Comparison of ENCODE assay signal across 22 cellular contexts in genomic region chr14:60925286-60925685, GRCh38. TPM values are rescaled to one million over a fixed set of nuclear protein-coding genes. Genes with fewer than 3 reads are reported as not detected.
DNase-seq lines count a peak whose midpoint lies in the region; ATAC-seq, FAIRE-seq and TF ChIP-seq lines count a peak whose summit lies in the region.
"Had no signal": no experiment of that assay in that cellular context is flagged by ENCODE, and none has a peak within 500 bp of the region (broad histone marks: within the 10 kb centered on the region; RNA-seq: fewer than 3 reads in every experiment).

No MANE protein-coding gene starts in this region.

- no peak for ATAC-seq in HG03025 (IDR thresholded peaks at IDR 0.05; ENCODE audit: low FRiP score, unreplicated experiment)

- POLR2A ChIA-PET in endothelial cell of umbilical vein (lab: Charles Lee) (no interaction called here), A673 (lab: Charles Lee; ENCODE audit: low non-redundant PET) (no interaction called here)

- no peaks in the 10 kb centered on the region for H3K79me2 ChIP-seq in KMS-11 (ENCODE audit: insufficient read depth, low read depth)
- H3K79me2 ChIP-seq in endothelial cell of umbilical vein (ENCODE audit: control insufficient read depth, insufficient read depth, low read length): no peaks in the 10 kb centered on the region

- TF ChIP-seq CTCF in KMS-11 (conservative IDR thresholded peaks at IDR 0.05; ENCODE audit: low read depth, low read length): no peak
- TF ChIP-seq CTCF in endothelial cell of umbilical vein (IDR thresholded peaks at IDR 0.05; ENCODE audit: extremely low read depth in 1 of 2, insufficient read depth in 1 of 2, low read depth in 1 of 2, low read length in 2 of 2): no peak
- TF ChIP-seq CTCF in osteocyte (IDR thresholded peaks at IDR 0.05): no peak
- no peak for TF ChIP-seq CTCF in A673 (conservative IDR thresholded peaks at IDR 0.05; ENCODE audit: low read depth, low read length)

- H3K4me1 ChIP-seq in KMS-11 (ENCODE audit: low read depth, poor library complexity, severe bottlenecking) (peaks cover 11% of the 10 kb centered on the region), endothelial cell of umbilical vein (ENCODE audit: control insufficient read depth, extremely low read depth, insufficient read depth, low read length) (peaks cover 12% of the 10 kb centered on the region), A673 (ENCODE audit: insufficient read depth, low read length, poor library complexity, severe bottlenecking) (peaks cover 9% of the 10 kb centered on the region)

- no TSS peak for BruUV-seq in endothelial cell of umbilical vein (replicated peaks; lab: Mats Ljungman, UMichigan)
- BruUV-seq in A673 (replicated peaks; lab: Mats Ljungman, UMichigan): no TSS peak

- H3K9me1 ChIP-seq in endothelial cell of umbilical vein (replicated peaks; ENCODE audit: control insufficient read depth, extremely low read depth, insufficient read depth, low read length): no peaks in the 10 kb centered on the region

- H3K4me3 ChIP-seq in KMS-11 (IDR thresholded peaks at IDR 0.05; ENCODE audit: insufficient read depth, low read depth, low read length): no peak overlapping the region
- H3K4me3 ChIP-seq in endothelial cell of umbilical vein (replicated peaks in 1 of 3; ENCODE audit: insufficient read depth in 1 of 3, low read depth in 1 of 3, low read length in 3 of 3): no peak overlapping the region
- no peak overlapping the region for H3K4me3 ChIP-seq in A673 (ENCODE audit: low read depth, low read length, poor library complexity, severe bottlenecking)
- H3K4me3 ChIP-seq: GM12878 had no signal

- H3K27ac ChIP-seq in KMS-11: no peak overlapping the region
- no peak overlapping the region for H3K27ac ChIP-seq in endothelial cell of umbilical vein (ENCODE audit: insufficient read depth, low read depth, low read length)
- no peak overlapping the region for H3K27ac ChIP-seq in A673 (ENCODE audit: low read depth, low read length, poor library complexity, severe bottlenecking)
- H3K27ac ChIP-seq: HL-60 had no signal

- H3K9me3 ChIP-seq in endothelial cell of umbilical vein (replicated peaks; ENCODE audit: control insufficient read depth, insufficient read depth, low read length) (no peaks in the 10 kb centered on the region), A673 (ENCODE audit: low read depth, low read length, poor library complexity, severe bottlenecking) (no peaks in the 10 kb centered on the region)
- H3K9me3 ChIP-seq: BE2C had no signal

- peaks cover 6% of the 10 kb centered on the region for H3K36me3 Mint-ChIP-seq in osteocyte (ENCODE audit: unreplicated experiment)

- dilution Hi-C loops in endothelial cell of umbilical vein (cut with MboI; ENCODE audit: extremely low pct_ligation_motif_present, low sequenced_read_pairs): no loop called here

- H3K27me3 ChIP-seq in KMS-11 (ENCODE audit: insufficient read depth, low read depth) (no peaks in the 10 kb centered on the region), endothelial cell of umbilical vein (ENCODE audit: control insufficient read depth in 2 of 2, insufficient read depth in 2 of 2, low read length in 2 of 2) (no peaks in the 10 kb centered on the region), A673 (replicated peaks; ENCODE audit: insufficient read depth, low read depth, low read length, poor library complexity) (no peaks in the 10 kb centered on the region)
- H3K27me3 ChIP-seq: BE2C had no signal

- 0 out of 2 replicates have a peak overlapping the region, but pooled peaks have one; percentile 8 for H3K4me2 ChIP-seq in KMS-11
- peak overlapping the region; percentile 8 for H3K4me2 ChIP-seq in endothelial cell of umbilical vein (ENCODE audit: insufficient read depth, low read length)

- peak overlapping the region; percentile 47 for H3K27ac Mint-ChIP-seq in osteocyte (ENCODE audit: unreplicated experiment)
- H3K27ac Mint-ChIP-seq: CD4-positive, CD25-positive, alpha-beta regulatory T cell; CD8-positive, alpha-beta memory T cell; H9; IgD-negative memory B cell had no signal

- DNase-seq in endothelial cell of umbilical vein (ENCODE audit: low read depth, low spot score): peak; percentile 87
- DNase-seq in osteocyte (ENCODE audit: extremely low spot score, unreplicated experiment): no peak
- no peak for DNase-seq in urothelium cell line (ENCODE audit: low spot score)
- DNase-seq in activated naive CD4-positive, alpha-beta T cell (lab: John Stamatoyannopoulos, UW): no peak
- DNase-seq in A673 (ENCODE audit: low spot score): no peak
- DNase-seq: ACHN; BE2C; C1 segment of cervical spinal cord; CD4-positive, CD25-positive, alpha-beta regulatory T cell; CD8-positive, alpha-beta memory T cell; COR-L47; DMS 273 treated with DMSO at 0.1 percent for 48 hours; DMS53; DND-41; EL; H9 had no signal

- no peaks in the 10 kb centered on the region for H3K9me3 Mint-ChIP-seq in osteocyte (ENCODE audit: unreplicated experiment)
- H3K9me3 Mint-ChIP-seq: CD8-positive, alpha-beta memory T cell; H9; IgD-negative memory B cell had no signal

- H2AFZ ChIP-seq in KMS-11 (ENCODE audit: low read depth): no peak overlapping the region
- no peak overlapping the region for H2AFZ ChIP-seq in endothelial cell of umbilical vein (ENCODE audit: low read depth, low read length)

- peaks cover 20% of the 10 kb centered on the region for H3K4me1 Mint-ChIP-seq in osteocyte (ENCODE audit: unreplicated experiment)
- H3K4me1 Mint-ChIP-seq: CD8-positive, alpha-beta memory T cell; H9 had no signal

- H4K20me1 ChIP-seq in KMS-11 (ENCODE audit: insufficient read depth) (no peaks in the 10 kb centered on the region), endothelial cell of umbilical vein (replicated peaks; ENCODE audit: control insufficient read depth, extremely low read depth, insufficient read depth, low read length) (no peaks in the 10 kb centered on the region)

- FAIRE-seq in endothelial cell of umbilical vein (lab: Jason Lieb, UNC) (peak; percentile 55), urothelium cell line (lab: Jason Lieb, UNC) (peak; percentile 20)
- FAIRE-seq: H1 had no signal

- intact Hi-C loops in endothelial cell of umbilical vein (cut with micrococcal nuclease): loop anchor here (10.0 kb wide), 1 partner anchor 330 kb away; no protein-coding TSS in a partner anchor
- intact Hi-C loops in A673 (cut with micrococcal nuclease; ENCODE audit: unreplicated experiment): no loop called here

- TF ChIP-seq POLR2A in endothelial cell of umbilical vein (IDR thresholded peaks at IDR 0.05; ENCODE audit: low read depth, low read length): peak; percentile 23

- H3K36me3 ChIP-seq in KMS-11 (ENCODE audit: insufficient read depth) (no peaks in the 10 kb centered on the region), endothelial cell of umbilical vein (ENCODE audit: control insufficient read depth in 2 of 2, extremely low read depth in 1 of 2, insufficient read depth in 2 of 2, low read length in 2 of 2) (no peaks in the 10 kb centered on the region), A673 (ENCODE audit: insufficient read depth, low read length, poor library complexity, severe bottlenecking) (no peaks in the 10 kb centered on the region)
- H3K36me3 ChIP-seq: BE2C had no signal

- no peak overlapping the region for H3K4me3 Mint-ChIP-seq in osteocyte (ENCODE audit: unreplicated experiment)
- H3K4me3 Mint-ChIP-seq: CD8-positive, alpha-beta memory T cell; H9; IgD-negative memory B cell had no signal

- H3K9ac ChIP-seq in KMS-11 (no peak overlapping the region), endothelial cell of umbilical vein (replicated peaks; ENCODE audit: extremely low read depth, insufficient read depth, low read length) (no peak overlapping the region)

- no peaks in the 10 kb centered on the region for H3K27me3 Mint-ChIP-seq in osteocyte (ENCODE audit: unreplicated experiment)
- H3K27me3 Mint-ChIP-seq: CD4-positive, CD25-positive, alpha-beta regulatory T cell; CD8-positive, alpha-beta memory T cell; IgD-negative memory B cell had no signal

- CTCF ChIA-PET in endothelial cell of umbilical vein (lab: Charles Lee) (interaction anchor here (0.8 to 1.1 kb wide), 2 partner anchors 9 to 17 kb away, joined by 3 read pairs; no protein-coding TSS in a partner anchor), A673 (lab: Charles Lee) (no interaction called here)

TF ChIP-seq in endothelial cell of umbilical vein, 7 proteins besides CTCF, POLR2A, EP300 and RAD21:
- no peak for TF ChIP-seq GATA2 (IDR thresholded peaks at IDR 0.05; ENCODE audit: insufficient read depth, insufficient read length, low read depth, low read length)
- TF ChIP-seq FOS (IDR thresholded peaks at IDR 0.05; ENCODE audit: borderline replicate concordance, insufficient read depth, low read length): peak; percentile 32
- TF ChIP-seq POLR2AphosphoS5 (IDR thresholded peaks at IDR 0.05; ENCODE audit: insufficient read depth, low read depth, low read length): peak; percentile 28

RNA-seq across cellular contexts. Expression of gene TRMT5, which starts 55.6 kb away (rescaled TPM):
- 12.6 and 13.5 TPM in 2 replicates for total RNA-seq in endothelial cell of umbilical vein
- 1.8 and 2.4 TPM in 2 replicates for polyA plus RNA-seq in endothelial cell of umbilical vein
- polyA plus RNA-seq in endothelial cell of umbilical vein (2011; cell fraction: cytosol; rRNA removed): 3.2 and 3.5 TPM in 2 replicates
- 2.4 and 3.8 TPM in 2 replicates for polyA plus RNA-seq in endothelial cell of umbilical vein (2011; cell fraction: nucleus; rRNA removed)
- 6.2 and 9.6 TPM in 2 replicates for polyA plus RNA-seq in endothelial cell of umbilical vein (2012)
- 4.4 and 5.9 TPM in 2 replicates for polyA minus RNA-seq in endothelial cell of umbilical vein
- polyA minus RNA-seq in endothelial cell of umbilical vein (2011; cell fraction: cytosol; rRNA and poly(A)+ RNA removed): 4.1 TPM
- 4.9 and 5.0 TPM in 2 replicates for polyA minus RNA-seq in endothelial cell of umbilical vein (2011; cell fraction: nucleus; rRNA and poly(A)+ RNA removed)
- 15.8 and 17.0 TPM in 2 replicates for total RNA-seq in osteocyte
- total RNA-seq in A673 (2021): 21.9 and 26.2 TPM in 2 replicates

RNA-seq across cellular contexts. Expression of gene SLC38A6, which starts 55.8 kb away (rescaled TPM):
- 21.6 and 24.6 TPM in 2 replicates for total RNA-seq in endothelial cell of umbilical vein
- 14.0 and 17.3 TPM in 2 replicates for polyA plus RNA-seq in endothelial cell of umbilical vein
- 9.4 and 9.6 TPM in 2 replicates for polyA plus RNA-seq in endothelial cell of umbilical vein (2011; cell fraction: cytosol; rRNA removed)
- 25.4 and 30.0 TPM in 2 replicates for polyA plus RNA-seq in endothelial cell of umbilical vein (2011; cell fraction: nucleus; rRNA removed)
- 12.4 and 13.6 TPM in 2 replicates for polyA plus RNA-seq in endothelial cell of umbilical vein (2012)
- 34.2 and 53.5 TPM in 2 replicates for polyA minus RNA-seq in endothelial cell of umbilical vein
- 4.0 TPM for polyA minus RNA-seq in endothelial cell of umbilical vein (2011; cell fraction: cytosol; rRNA and poly(A)+ RNA removed)
- polyA minus RNA-seq in endothelial cell of umbilical vein (2011; cell fraction: nucleus; rRNA and poly(A)+ RNA removed): 52.1 and 78.5 TPM in 2 replicates
- 61.9 and 63.9 TPM in 2 replicates for total RNA-seq in osteocyte
- 25.8 and 28.0 TPM in 2 replicates for total RNA-seq in A673 (2021)
